Comparison of ENCODE assay signal across 1 cellular context in genomic region chr3:71583569-71584215, GRCh38.
TF ChIP-seq lines count a peak whose summit lies in the region.

Gene FOXP1 (minus strand): TSS chr3:71583728. CDS start chr3:71198381, 385,347 bp downstream.

TF ChIP-seq in HepG2, 621 proteins besides CTCF, POLR2A, EP300 and RAD21 (continued from another document and continues in another):
- TF ChIP-seq NONO (IDR thresholded peaks at IDR 0.05), result no peak
- TF ChIP-seq NONO (CRISPR knock-in tag; conservative IDR thresholded peaks at IDR 0.05), result no peak
- no peak for TF ChIP-seq ZNF557 (CRISPR knock-in tag; IDR thresholded peaks at IDR 0.05)
- 0 out of 2 replicates have a peak, but pooled peaks have one; percentile 13 for TF ChIP-seq ZBTB10 (CRISPR knock-in tag; IDR thresholded peaks at IDR 0.05; ENCODE audit: borderline replicate concordance)
- TF ChIP-seq HOXA3 (CRISPR knock-in tag; IDR thresholded peaks at IDR 0.05), result 0 out of 2 replicates have a peak, but pooled peaks have one; percentile 13
- TF ChIP-seq ZFYVE20 (CRISPR knock-in tag; IDR thresholded peaks at IDR 0.05; ENCODE audit: borderline replicate concordance, low read depth), result no peak
- TF ChIP-seq SIX1 (CRISPR knock-in tag; IDR thresholded peaks at IDR 0.05; ENCODE audit: borderline replicate concordance), result no peak
- no peak for TF ChIP-seq HOMEZ (CRISPR knock-in tag; IDR thresholded peaks at IDR 0.05; ENCODE audit: low read depth)
- TF ChIP-seq ZNF205 (CRISPR knock-in tag; IDR thresholded peaks at IDR 0.05), result no peak
- TF ChIP-seq ZNF281 (CRISPR knock-in tag; IDR thresholded peaks at IDR 0.05; ENCODE audit: borderline replicate concordance), result no peak; the same call in 1 of the 2 replicates
- peak; percentile 75 for TF ChIP-seq CREM (IDR thresholded peaks at IDR 0.05)
- TF ChIP-seq CREM (CRISPR knock-in tag; IDR thresholded peaks at IDR 0.05), result no peak
- no peak for TF ChIP-seq KDM1A (CRISPR knock-in tag; IDR thresholded peaks at IDR 0.05)
- TF ChIP-seq SOX13 (IDR thresholded peaks at IDR 0.05), result no peak
- TF ChIP-seq SOX13 (CRISPR knock-in tag; conservative IDR thresholded peaks at IDR 0.05 in 1 of 2, IDR thresholded peaks at IDR 0.05 in 1 of 2), result peak in 1 of 2 experiments; percentile 23; a peak in 1 of 4 replicates
- no peak for TF ChIP-seq ARID5B (CRISPR knock-in tag; IDR thresholded peaks at IDR 0.05)
- TF ChIP-seq PHF21A (CRISPR knock-in tag; IDR thresholded peaks at IDR 0.05), result no peak
- TF ChIP-seq GPN1 (CRISPR knock-in tag; IDR thresholded peaks at IDR 0.05; ENCODE audit: borderline replicate concordance), result no peak
- TF ChIP-seq ZGPAT (CRISPR knock-in tag; IDR thresholded peaks at IDR 0.05), result 0 out of 2 replicates have a peak, but pooled peaks have one; percentile 23
- no peak for TF ChIP-seq ZNF850 (CRISPR knock-in tag; conservative IDR thresholded peaks at IDR 0.05)
- no peak for TF ChIP-seq ZNF496 (CRISPR knock-in tag; IDR thresholded peaks at IDR 0.05; ENCODE audit: insufficient replicate concordance)
- TF ChIP-seq NFKB2 (CRISPR knock-in tag; IDR thresholded peaks at IDR 0.05; ENCODE audit: borderline replicate concordance), result peak; percentile 12; the same call in 1 of the 2 replicates
- no peak for TF ChIP-seq NR1H2 (CRISPR knock-in tag; IDR thresholded peaks at IDR 0.05; ENCODE audit: borderline replicate concordance, low read depth)
- no peak; the same call in 1 of the 2 replicates for TF ChIP-seq NCOA2 (CRISPR knock-in tag; IDR thresholded peaks at IDR 0.05)
- no peak for TF ChIP-seq ZNF136 (CRISPR knock-in tag; IDR thresholded peaks at IDR 0.05; ENCODE audit: low read depth)
- TF ChIP-seq BHLHE40 (IDR thresholded peaks at IDR 0.05; ENCODE audit: low read length), result no peak
- peak; percentile 48; the same call in 1 of the 2 replicates for TF ChIP-seq BRD4 (CRISPR knock-in tag; IDR thresholded peaks at IDR 0.05)
- TF ChIP-seq ZBTB46 (CRISPR knock-in tag; IDR thresholded peaks at IDR 0.05; ENCODE audit: borderline replicate concordance), result no peak
- TF ChIP-seq PLRG1 (conservative IDR thresholded peaks at IDR 0.05), result no peak
- no peak for TF ChIP-seq FOXM1 (CRISPR knock-in tag; IDR thresholded peaks at IDR 0.05)
- TF ChIP-seq POGK (CRISPR knock-in tag; conservative IDR thresholded peaks at IDR 0.05), result 0 out of 2 replicates have a peak, but pooled peaks have one; percentile 18
- no peak for TF ChIP-seq KDM5A (IDR thresholded peaks at IDR 0.05; ENCODE audit: borderline replicate concordance, low read length)
- TF ChIP-seq ZNF224 (CRISPR knock-in tag; IDR thresholded peaks at IDR 0.05), result no peak
- TF ChIP-seq ZNF34 (CRISPR knock-in tag; IDR thresholded peaks at IDR 0.05; ENCODE audit: borderline replicate concordance), result no peak
- no peak for TF ChIP-seq ZNF780A (CRISPR knock-in tag; IDR thresholded peaks at IDR 0.05)
- no peak for TF ChIP-seq PTBP1 (IDR thresholded peaks at IDR 0.05; ENCODE audit: low read depth, low read length, poor library complexity, severe bottlenecking)
- no peak; the same call in 1 of the 2 replicates for TF ChIP-seq MNT (IDR thresholded peaks at IDR 0.05)
- TF ChIP-seq FOXA3 (CRISPR knock-in tag; IDR thresholded peaks at IDR 0.05), result peak; percentile 20; the same call in 1 of the 2 replicates
- no peak for TF ChIP-seq ZNF782 (CRISPR knock-in tag; IDR thresholded peaks at IDR 0.05; ENCODE audit: borderline replicate concordance)
- TF ChIP-seq ZNF512B (CRISPR knock-in tag; IDR thresholded peaks at IDR 0.05; ENCODE audit: borderline replicate concordance), result no peak
